Comparison of ENCODE assay signal across 1 cellular context in the genomic region with DNA sequence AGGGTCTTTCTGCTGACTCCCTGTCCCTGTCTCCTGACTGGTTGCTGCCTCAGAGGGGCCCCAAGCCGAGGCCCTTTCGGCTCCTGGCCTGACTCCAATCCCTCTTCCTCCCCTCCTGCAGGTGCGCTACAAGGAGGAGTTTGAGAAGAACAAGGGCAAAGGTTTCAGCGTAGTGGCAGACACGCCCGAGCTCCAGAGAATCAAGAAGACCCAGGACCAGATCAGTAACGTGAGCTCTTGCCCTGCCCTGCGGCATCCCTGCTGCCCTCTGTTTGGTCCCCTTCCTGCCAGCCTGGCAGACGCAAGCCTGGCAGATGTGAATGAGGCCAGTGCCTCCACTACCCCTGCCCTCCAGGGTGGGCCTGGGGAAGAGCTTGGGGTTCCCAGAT.
TF ChIP-seq lines count a peak whose summit lies in the region.

No MANE protein-coding gene starts in this region.

TF ChIP-seq in IMR-90, 13 proteins besides CTCF, POLR2A, EP300 and RAD21:
- TF ChIP-seq RFX5 (IDR thresholded peaks at IDR 0.05; ENCODE audit: low read depth, low read length), result no peak
- no peak for TF ChIP-seq RCOR1 (IDR thresholded peaks at IDR 0.05; ENCODE audit: insufficient replicate concordance, low read length)
- TF ChIP-seq, protein P1, sequence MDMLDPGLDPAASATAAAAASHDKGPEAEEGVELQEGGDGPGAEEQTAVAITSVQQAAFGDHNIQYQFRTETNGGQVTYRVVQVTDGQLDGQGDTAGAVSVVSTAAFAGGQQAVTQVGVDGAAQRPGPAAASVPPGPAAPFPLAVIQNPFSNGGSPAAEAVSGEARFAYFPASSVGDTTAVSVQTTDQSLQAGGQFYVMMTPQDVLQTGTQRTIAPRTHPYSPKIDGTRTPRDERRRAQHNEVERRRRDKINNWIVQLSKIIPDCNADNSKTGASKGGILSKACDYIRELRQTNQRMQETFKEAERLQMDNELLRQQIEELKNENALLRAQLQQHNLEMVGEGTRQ (IDR thresholded peaks at IDR 0.05; ENCODE audit: low read depth, low read length), result no peak
- no peak for TF ChIP-seq CHD1 (IDR thresholded peaks at IDR 0.05; ENCODE audit: low read depth, low read length)
- no peak for TF ChIP-seq FOS (IDR thresholded peaks at IDR 0.05; ENCODE audit: low read depth, low read length)
- TF ChIP-seq MAFK (IDR thresholded peaks at IDR 0.05; ENCODE audit: low read depth, low read length), result no peak
- no peak for TF ChIP-seq MAZ (IDR thresholded peaks at IDR 0.05; ENCODE audit: borderline replicate concordance, low read depth, low read length)
- no peak for TF ChIP-seq NFE2L2 (IDR thresholded peaks at IDR 0.05; ENCODE audit: low read depth, low read length)
- TF ChIP-seq SMC3 (IDR thresholded peaks at IDR 0.05; ENCODE audit: low read depth, low read length), result no peak
- TF ChIP-seq CEBPB (IDR thresholded peaks at IDR 0.05; ENCODE audit: low read depth, low read length), result no peak
- TF ChIP-seq MXI1 (IDR thresholded peaks at IDR 0.05; ENCODE audit: borderline replicate concordance, low read depth, low read length), result no peak
- TF ChIP-seq BHLHE40 (IDR thresholded peaks at IDR 0.05; ENCODE audit: low read depth, low read length), result no peak
- TF ChIP-seq, protein P2, sequence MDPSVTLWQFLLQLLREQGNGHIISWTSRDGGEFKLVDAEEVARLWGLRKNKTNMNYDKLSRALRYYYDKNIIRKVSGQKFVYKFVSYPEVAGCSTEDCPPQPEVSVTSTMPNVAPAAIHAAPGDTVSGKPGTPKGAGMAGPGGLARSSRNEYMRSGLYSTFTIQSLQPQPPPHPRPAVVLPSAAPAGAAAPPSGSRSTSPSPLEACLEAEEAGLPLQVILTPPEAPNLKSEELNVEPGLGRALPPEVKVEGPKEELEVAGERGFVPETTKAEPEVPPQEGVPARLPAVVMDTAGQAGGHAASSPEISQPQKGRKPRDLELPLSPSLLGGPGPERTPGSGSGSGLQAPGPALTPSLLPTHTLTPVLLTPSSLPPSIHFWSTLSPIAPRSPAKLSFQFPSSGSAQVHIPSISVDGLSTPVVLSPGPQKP (IDR thresholded peaks at IDR 0.05; ENCODE audit: borderline replicate concordance, low read depth, low read length), result no peak
TF ChIP-seq in IMR-90: peak in this region for 0.
